In genomic region chr7:102834999-102835398, GRCh38 we compare ENCODE assay signal across 9 cellular contexts.
DNase-seq lines count a peak whose midpoint lies in the region; ATAC-seq, FAIRE-seq and TF ChIP-seq lines count a peak whose summit lies in the region.
"Had no signal": no experiment of that assay in that cellular context is flagged by ENCODE, and none has a peak within 500 bp of the region (broad histone marks: within the 10 kb centered on the region; RNA-seq: fewer than 3 reads in every experiment).

No MANE protein-coding gene starts in this region.

- H3K9me3 ChIP-seq in body of pancreas, result no peaks in the 10 kb centered on the region
- no peaks in the 10 kb centered on the region for H3K9me3 ChIP-seq in prostate gland

- DNase-seq in AG20443 (ENCODE audit: low spot score) (peak; percentile 58), bronchial epithelial cell (ENCODE audit: low read depth) (peak; percentile 96), body of pancreas (no peak), NCI-H446 (lab: John Stamatoyannopoulos, UW) (no peak), prostate gland (ENCODE audit: low spot score) (no peak)
- DNase-seq in effector CD8-positive, alpha-beta T cell (lab: John Stamatoyannopoulos, UW), result no peak

- intact Hi-C loops in body of pancreas (cut with DNase I), result no loop called here
- intact Hi-C loops in prostate gland (cut with DNase I), result no loop called here

- H3K4me3 ChIP-seq in bronchial epithelial cell (ENCODE audit: low read depth, low read length) (no peak overlapping the region), body of pancreas (no peak overlapping the region), prostate gland (no peak overlapping the region)

- no peak for FAIRE-seq in bronchial epithelial cell (lab: Jason Lieb, UNC)
- FAIRE-seq: colon had no signal

- H3K4me1 ChIP-seq in body of pancreas (peaks cover 8% of the 10 kb centered on the region), prostate gland (replicated peaks) (no peaks in the 10 kb centered on the region)

- H3K27ac ChIP-seq in body of pancreas (no peak overlapping the region), prostate gland (no peak overlapping the region)

- TF ChIP-seq CTCF in bronchial epithelial cell (IDR thresholded peaks at IDR 0.05; ENCODE audit: insufficient read depth, low read length, severe bottlenecking) (no peak), body of pancreas (IDR thresholded peaks at IDR 0.05) (no peak), prostate gland (IDR thresholded peaks at IDR 0.05) (no peak)

- ATAC-seq in GM19438 (IDR thresholded peaks at IDR 0.05; ENCODE audit: low read depth, unreplicated experiment), result peak; percentile 70
- ATAC-seq in HG03565 (IDR thresholded peaks at IDR 0.05; ENCODE audit: unreplicated experiment), result peak; percentile 95
- no peak for ATAC-seq in body of pancreas

- TF ChIP-seq POLR2A in body of pancreas (IDR thresholded peaks at IDR 0.05) (no peak), prostate gland (IDR thresholded peaks at IDR 0.05) (no peak)

- 64 to 68% methylated on average over 1 of the region's 1 CpG for whole genome bisulfite sequencing in body of pancreas, 2 donors
- WGBS in prostate gland, result 78% methylated on average over 1 of the region's 1 CpG

- H3K27me3 ChIP-seq in bronchial epithelial cell (ENCODE audit: control insufficient read depth, insufficient read depth, low read length) (no peaks in the 10 kb centered on the region), body of pancreas (no peaks in the 10 kb centered on the region), prostate gland (replicated peaks; ENCODE audit: insufficient read depth) (no peaks in the 10 kb centered on the region)

- H3K36me3 ChIP-seq in bronchial epithelial cell (ENCODE audit: control insufficient read depth, insufficient read depth, low read length), result no peaks in the 10 kb centered on the region
- H3K36me3 ChIP-seq in body of pancreas (replicated peaks in 1 of 2; ENCODE audit: insufficient read depth in 1 of 2, low read depth in 2 of 2), result no peaks in the 10 kb centered on the region
- H3K36me3 ChIP-seq in prostate gland, result no peaks in the 10 kb centered on the region

Comparison
In these comparisons a context has a peak if more than half of its experiments do, and no peak if none do; other contexts are left out.
1. DNase-seq: peak in AG20443 (single experiment) and bronchial epithelial cell (single experiment); none in body of pancreas (0 of 4), NCI-H446 (0 of 2), prostate gland (single experiment) and effector CD8-positive, alpha-beta T cell (single experiment).